11 cellular contexts compared by ENCODE assay signal in the genomic region with DNA sequence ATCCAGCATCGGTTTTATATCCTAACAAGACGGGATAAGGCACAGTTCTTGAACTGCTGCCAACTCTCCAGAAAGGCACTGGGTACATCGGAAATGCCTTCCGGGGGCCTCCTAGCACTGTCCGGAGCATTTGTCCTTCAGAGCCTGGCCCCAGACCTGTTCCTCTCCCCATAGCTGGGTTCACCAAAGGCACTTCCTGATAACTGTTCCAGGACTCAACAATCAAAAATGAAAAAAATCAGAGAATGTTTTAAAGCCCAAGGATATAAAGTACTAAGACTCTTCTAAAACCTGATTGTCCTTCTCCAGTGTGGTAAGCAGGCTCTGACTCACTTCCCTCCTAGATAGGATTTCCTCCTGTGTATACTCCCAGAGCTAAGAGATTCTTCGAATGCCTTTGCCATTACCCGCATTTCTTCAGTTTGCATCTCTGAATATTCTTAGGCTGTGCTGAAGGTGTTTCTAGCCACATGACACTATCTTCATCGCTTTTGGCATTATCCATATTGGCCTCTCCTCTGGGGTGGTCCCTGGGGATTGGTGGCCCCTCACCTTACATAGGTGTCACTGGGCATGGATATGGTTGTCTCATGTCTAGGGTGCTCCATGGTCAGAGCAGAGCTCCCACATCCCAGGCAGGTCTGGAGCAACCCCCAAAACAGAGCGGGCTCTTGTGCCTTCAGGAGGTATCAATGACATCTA.
DNase-seq lines count a peak whose midpoint lies in the region; ATAC-seq and TF ChIP-seq lines count a peak whose summit lies in the region.
"Had no signal": no experiment of that assay in that cellular context is flagged by ENCODE, and none has a peak within 500 bp of the region (broad histone marks: within the 10 kb centered on the region; RNA-seq: fewer than 3 reads in every experiment).

No MANE protein-coding gene starts in this region.

- H3K4me3 ChIP-seq in upper lobe of right lung: no peak overlapping the region
- H3K4me3 ChIP-seq: BLaER1 treated with 17β-estradiol and CSF1 and Interleukin-3, amounts not matched to agents 10 nM and 100 nM; tibial nerve had no signal

- H3K4me1 ChIP-seq in upper lobe of right lung: no peaks in the 10 kb centered on the region
- H3K4me1 ChIP-seq: tibial nerve had no signal

- H3K9me3 ChIP-seq in upper lobe of right lung: no peaks in the 10 kb centered on the region
- H3K9me3 ChIP-seq: tibial nerve had no signal

- no peaks in the 10 kb centered on the region for H3K27me3 ChIP-seq in upper lobe of right lung
- H3K27me3 ChIP-seq: BLaER1 treated with 17β-estradiol and CSF1 and Interleukin-3, amounts not matched to agents 10 nM and 100 nM had no signal

- H3K9me3 Mint-ChIP-seq in activated T-helper 2 cell treated with anti-CD3 and anti-CD28 coated beads, Interferon-gamma antibody, Interleukin-2, Interleukin-4, amounts not matched to agents 10 μg/mL and 5 μg/mL and 100 μg/mL, durations not matched to agents 14 hours and 24 hours and 36 hours: no peaks in the 10 kb centered on the region

- no peaks in the 10 kb centered on the region for H3K36me3 ChIP-seq in upper lobe of right lung
- H3K36me3 ChIP-seq: BLaER1 treated with 17β-estradiol and CSF1 and Interleukin-3, amounts not matched to agents 10 nM and 100 nM; tibial nerve had no signal

- no peaks in the 10 kb centered on the region for H3K4me1 Mint-ChIP-seq in activated T-helper 2 cell treated with anti-CD3 and anti-CD28 coated beads, Interferon-gamma antibody, Interleukin-2, Interleukin-4, amounts not matched to agents 10 μg/mL and 5 μg/mL and 100 μg/mL, durations not matched to agents 14 hours and 24 hours and 36 hours (ENCODE audit: low read depth)

- peak; percentile 86 for ATAC-seq in upper lobe of right lung

- CTCF ChIA-PET in GM10248 (lab: Yijun Ruan, JAX): interaction anchor here (2.2 kb wide), 1 partner anchor 12 kb away, joined by 7 read pairs; no protein-coding TSS in a partner anchor

- TF ChIP-seq CTCF in upper lobe of right lung (IDR thresholded peaks at IDR 0.05) (no peak), GM10248 (IDR thresholded peaks at IDR 0.05; ENCODE audit: control extremely low read depth, extremely low read depth, low read depth, missing control alignments) (no peak)

- H3K27ac ChIP-seq in upper lobe of right lung: peak overlapping the region; percentile 49
- H3K27ac ChIP-seq: BLaER1 treated with 17β-estradiol and CSF1 and Interleukin-3, amounts not matched to agents 10 nM and 100 nM had no signal

- intact Hi-C loops in upper lobe of right lung (cut with DNase I): no loop called here
- intact Hi-C loops in activated T-helper 2 cell treated with anti-CD3 and anti-CD28 coated beads, Interferon-gamma antibody, Interleukin-2, Interleukin-4, amounts not matched to agents 10 μg/mL and 5 μg/mL and 100 μg/mL, durations not matched to agents 14 hours and 24 hours and 36 hours (cut with micrococcal nuclease): no loop called here

- H3K27me3 Mint-ChIP-seq in activated T-helper 2 cell treated with anti-CD3 and anti-CD28 coated beads, Interferon-gamma antibody, Interleukin-2, Interleukin-4, amounts not matched to agents 10 μg/mL and 5 μg/mL and 100 μg/mL, durations not matched to agents 14 hours and 24 hours and 36 hours (ENCODE audit: low read depth): no peaks in the 10 kb centered on the region

- no peak overlapping the region for H3K27ac Mint-ChIP-seq in activated T-helper 2 cell treated with anti-CD3 and anti-CD28 coated beads, Interferon-gamma antibody, Interleukin-2, Interleukin-4, amounts not matched to agents 10 μg/mL and 5 μg/mL and 100 μg/mL, durations not matched to agents 14 hours and 24 hours and 36 hours

- POLR2A ChIA-PET in GM10248 (lab: Yijun Ruan, JAX): no interaction called here

- DNase-seq in SIG-M5 treated with dmso at 0.1 percent for 504 hours (lab: John Stamatoyannopoulos, UW; ENCODE audit: unreplicated experiment) (peak; percentile 20), SIG-M5 (lab: John Stamatoyannopoulos, UW) (no peak), astrocyte of the hippocampus (ENCODE audit: low read depth, low spot score) (peak; percentile 94), iPS DF 4.7 (ENCODE audit: extremely low read depth, low spot score) (peak; percentile 58), upper lobe of right lung (no peak), GM10248 (ENCODE audit: extremely low spot score) (no peak), NCI-H1436 (lab: John Stamatoyannopoulos, UW) (no peak)
- no peak for DNase-seq in activated T-helper 2 cell treated with anti-CD3 and anti-CD28 coated beads, Interferon-gamma antibody, Interleukin-2, Interleukin-4, amounts not matched to agents 10 μg/mL and 5 μg/mL and 100 μg/mL, durations not matched to agents 14 hours and 24 hours and 36 hours (ENCODE audit: low spot score)
- DNase-seq: NCI-H510A treated with DMSO at 0.1 percent for 48 hours had no signal

- no peak overlapping the region for H3K4me3 Mint-ChIP-seq in activated T-helper 2 cell treated with anti-CD3 and anti-CD28 coated beads, Interferon-gamma antibody, Interleukin-2, Interleukin-4, amounts not matched to agents 10 μg/mL and 5 μg/mL and 100 μg/mL, durations not matched to agents 14 hours and 24 hours and 36 hours (ENCODE audit: low read depth)

- no peaks in the 10 kb centered on the region for H3K36me3 Mint-ChIP-seq in activated T-helper 2 cell treated with anti-CD3 and anti-CD28 coated beads, Interferon-gamma antibody, Interleukin-2, Interleukin-4, amounts not matched to agents 10 μg/mL and 5 μg/mL and 100 μg/mL, durations not matched to agents 14 hours and 24 hours and 36 hours (ENCODE audit: low read depth)

Comparison
In these comparisons a context has a peak if more than half of its experiments do, and no peak if none do; other contexts are left out.
1. DNase-seq: peak in SIG-M5 treated with dmso at 0.1 percent for 504 hours (single experiment), astrocyte of the hippocampus (single experiment) and iPS DF 4.7 (single experiment); none in SIG-M5 (single experiment), upper lobe of right lung (single experiment), GM10248 (single experiment), activated T-helper 2 cell treated with anti-CD3 and anti-CD28 coated beads, Interferon-gamma antibody, Interleukin-2, Interleukin-4, amounts not matched to agents 10 μg/mL and 5 μg/mL and 100 μg/mL, durations not matched to agents 14 hours and 24 hours and 36 hours (single experiment) and NCI-H1436 (single experiment).